Comparison of ENCODE assay signal across 14 cellular contexts in genomic region chr3:100665230-100665629, GRCh38. TPM values are rescaled to one million over a fixed set of nuclear protein-coding genes. Genes with fewer than 3 reads are reported as not detected.
DNase-seq lines count a peak whose midpoint lies in the region; ATAC-seq and TF ChIP-seq lines count a peak whose summit lies in the region.
"Had no signal": no experiment of that assay in that cellular context is flagged by ENCODE, and none has a peak within 500 bp of the region (broad histone marks: within the 10 kb centered on the region; RNA-seq: fewer than 3 reads in every experiment).

No MANE protein-coding gene starts in this region.

- no peak for DNase-seq in CD8-positive, alpha-beta memory T cell
- peak; percentile 71 for DNase-seq in M059J (ENCODE audit: low read depth)
- DNase-seq in activated T-cell treated with anti-CD3 and anti-CD28 coated beads, Interleukin-2, amount 50 U/mL, for 48 hours = peak; percentile 34 to 37
- DNase-seq in neural progenitor cell (ENCODE audit: low spot score) = no peak
- no peak for DNase-seq in esophagus squamous epithelium (lab: John Stamatoyannopoulos, UW)
- DNase-seq in type B pancreatic cell (ENCODE audit: extremely low spot score, unreplicated experiment) = no peak
- no peak for DNase-seq in activated CD4-positive, CD25-positive, alpha-beta regulatory T cell treated with anti-CD3 and anti-CD28 coated beads, Interleukin-2, amount 50 U/mL, for 72 hours
- DNase-seq: C1 segment of cervical spinal cord, GOT3, NCI-H2081 treated with DMSO at 0.1 percent for 48 hours, uterus had no signal

- no peaks in the 10 kb centered on the region for H3F3A ChIP-seq in neural progenitor cell (ENCODE audit: low read depth)

- H3K36me3 ChIP-seq in CD8-positive, alpha-beta memory T cell (ENCODE audit: insufficient read depth, low read length) = no peaks in the 10 kb centered on the region
- H3K36me3 ChIP-seq in neural progenitor cell (no peaks in the 10 kb centered on the region), esophagus squamous epithelium (no peaks in the 10 kb centered on the region)
- H3K36me3 ChIP-seq: right atrium auricular region, uterus had no signal

- H3K79me2 ChIP-seq in neural progenitor cell (ENCODE audit: low read depth) = no peaks in the 10 kb centered on the region

- H3K27ac Mint-ChIP-seq in CD8-positive, alpha-beta memory T cell = peak overlapping the region in 5 of 8 donors; percentile 25 to 42 (median 34)
- no peak overlapping the region for H3K27ac Mint-ChIP-seq in neural progenitor cell
- H3K27ac Mint-ChIP-seq in type B pancreatic cell = no peak overlapping the region

- no peak for ATAC-seq in GM21619 (IDR thresholded peaks at IDR 0.05; ENCODE audit: unreplicated experiment)

- CTCF ChIA-PET in CD8-positive, alpha-beta memory T cell (lab: Charles Lee) = no interaction called here

- H3K36me3 Mint-ChIP-seq in CD8-positive, alpha-beta memory T cell = peaks cover 0 to 3% (median 0%) of the 10 kb centered on the region in 3 donors
- H3K36me3 Mint-ChIP-seq in neural progenitor cell (no peaks in the 10 kb centered on the region), type B pancreatic cell (no peaks in the 10 kb centered on the region)

- no peaks in the 10 kb centered on the region for H3K27me3 ChIP-seq in CD8-positive, alpha-beta memory T cell (ENCODE audit: insufficient read depth, low read length, poor library complexity, severe bottlenecking)
- H3K27me3 ChIP-seq in neural progenitor cell (no peaks in the 10 kb centered on the region), esophagus squamous epithelium (no peaks in the 10 kb centered on the region)
- H3K27me3 ChIP-seq: right atrium auricular region, uterus had no signal

- H4K20me1 ChIP-seq in neural progenitor cell (ENCODE audit: low read depth) = no peaks in the 10 kb centered on the region

- POLR2A ChIA-PET in CD8-positive, alpha-beta memory T cell (lab: Charles Lee) = no interaction called here

- no peak for TF ChIP-seq CTCF in neural progenitor cell (IDR thresholded peaks at IDR 0.05)
- TF ChIP-seq CTCF in esophagus squamous epithelium (IDR thresholded peaks at IDR 0.05) = no peak
- no peak for TF ChIP-seq CTCF in type B pancreatic cell (conservative IDR thresholded peaks at IDR 0.05)

- no peak for TF ChIP-seq POLR2A in esophagus squamous epithelium (IDR thresholded peaks at IDR 0.05)

- H3K4me1 Mint-ChIP-seq in CD8-positive, alpha-beta memory T cell = peaks cover 9 to 22% (median 17%) of the 10 kb centered on the region in 3 donors
- H3K4me1 Mint-ChIP-seq in neural progenitor cell = no peaks in the 10 kb centered on the region
- peaks cover 4% of the 10 kb centered on the region for H3K4me1 Mint-ChIP-seq in type B pancreatic cell (ENCODE audit: unreplicated experiment)

- no peak overlapping the region for H3K4me2 ChIP-seq in neural progenitor cell

- peak overlapping the region; percentile 31 for H2AFZ ChIP-seq in neural progenitor cell (replicated peaks)

- WGBS in esophagus squamous epithelium, 2 donors = 55% methylated on average over 7 of the region's 7 CpGs

- H3K4me3 ChIP-seq in CD8-positive, alpha-beta memory T cell (ENCODE audit: low read length) = no peak overlapping the region
- H3K4me3 ChIP-seq in neural progenitor cell (no peak overlapping the region), esophagus squamous epithelium (no peak overlapping the region)
- H3K4me3 ChIP-seq: right atrium auricular region, uterus had no signal

- intact Hi-C loops in esophagus squamous epithelium (cut with DNase I) = no loop called here

- no peak overlapping the region for H3K9ac ChIP-seq in neural progenitor cell

- peak overlapping the region in 6 of 7 donors; percentile 4 to 63 (median 52) for H3K4me3 Mint-ChIP-seq in CD8-positive, alpha-beta memory T cell
- H3K4me3 Mint-ChIP-seq in neural progenitor cell (no peak overlapping the region), type B pancreatic cell (no peak overlapping the region)

- H3K9me3 ChIP-seq in CD8-positive, alpha-beta memory T cell (ENCODE audit: low read length) = no peaks in the 10 kb centered on the region
- H3K9me3 ChIP-seq in neural progenitor cell (ENCODE audit: low read depth) (no peaks in the 10 kb centered on the region), esophagus squamous epithelium (no peaks in the 10 kb centered on the region)
- H3K9me3 ChIP-seq: right atrium auricular region, uterus had no signal

- H3K27me3 Mint-ChIP-seq in CD8-positive, alpha-beta memory T cell = peaks cover 4% of the 10 kb centered on the region in 2 donors
- H3K27me3 Mint-ChIP-seq in neural progenitor cell (ENCODE audit: insufficient read depth, low read depth) (no peaks in the 10 kb centered on the region), type B pancreatic cell (no peaks in the 10 kb centered on the region)

- no peak overlapping the region for H3K27ac ChIP-seq in CD8-positive, alpha-beta memory T cell (ENCODE audit: low read depth, low read length)
- H3K27ac ChIP-seq in neural progenitor cell (no peak overlapping the region), esophagus squamous epithelium (no peak overlapping the region)
- H3K27ac ChIP-seq: right atrium auricular region, uterus had no signal

- H3K4me1 ChIP-seq in CD8-positive, alpha-beta memory T cell (ENCODE audit: insufficient read depth, low read length) = peaks cover 8% of the 10 kb centered on the region
- H3K4me1 ChIP-seq in neural progenitor cell (no peaks in the 10 kb centered on the region), esophagus squamous epithelium (no peaks in the 10 kb centered on the region)
- H3K4me1 ChIP-seq: right atrium auricular region, uterus had no signal

- peaks cover 0 to 6% (median 5%) of the 10 kb centered on the region in 5 donors for H3K9me3 Mint-ChIP-seq in CD8-positive, alpha-beta memory T cell
- H3K9me3 Mint-ChIP-seq in neural progenitor cell (peaks cover 3% of the 10 kb centered on the region), type B pancreatic cell (peaks cover 4% of the 10 kb centered on the region)

RNA-seq across cellular contexts. Expression of gene TFG, which starts 44.1 kb away (rescaled TPM):
- 10 to 100 TPM; 49.7 to 50.6 TPM for total RNA-seq in CD8-positive, alpha-beta memory T cell
- polyA plus RNA-seq in CD8-positive, alpha-beta memory T cell = 45.4 TPM
- 175 and 189 TPM in 2 replicates for total RNA-seq in M059J (2014; rRNA removed; shearing (Covaris generic))
- total RNA-seq in neural progenitor cell (ENCODE audit: low replicate concordance) (86.1 and 105 TPM in 2 replicates), esophagus squamous epithelium (100 to 1,000 TPM in 2 of 4 donors, 10 to 100 TPM in 2; 76.7 to 133 (median 91.8) TPM), type B pancreatic cell (ENCODE audit: low replicate concordance) (105 and 140 TPM in 2 replicates)

RNA-seq across cellular contexts. Expression of gene ADGRG7, which starts 55.8 kb away (rescaled TPM):
- not detected for total RNA-seq in CD8-positive, alpha-beta memory T cell
- not detected for polyA plus RNA-seq in CD8-positive, alpha-beta memory T cell
- not detected in 2 replicates for total RNA-seq in M059J (2014; rRNA removed; shearing (Covaris generic))
- not detected in 2 replicates for total RNA-seq in neural progenitor cell (ENCODE audit: low replicate concordance)
- not detected for total RNA-seq in esophagus squamous epithelium
- total RNA-seq in type B pancreatic cell (ENCODE audit: low replicate concordance) = 2.8 and 7.7 TPM in 2 replicates
- total RNA-seq: right atrium auricular region had no signal
- polyA plus RNA-seq: esophagus had no signal

Comparison
In these comparisons a context has a peak if more than half of its experiments do, and no peak if none do; other contexts are left out.
1. DNase-seq: peak in M059J (single experiment) and activated T-cell treated with anti-CD3 and anti-CD28 coated beads, Interleukin-2, amount 50 U/mL, for 48 hours (2 of 2); none in CD8-positive, alpha-beta memory T cell (0 of 5), neural progenitor cell (single experiment), esophagus squamous epithelium (single experiment), type B pancreatic cell (single experiment) and activated CD4-positive, CD25-positive, alpha-beta regulatory T cell treated with anti-CD3 and anti-CD28 coated beads, Interleukin-2, amount 50 U/mL, for 72 hours (single experiment).
2. H3K27ac Mint-ChIP-seq: peak in CD8-positive, alpha-beta memory T cell (5 of 8); none in neural progenitor cell (single experiment) and type B pancreatic cell (single experiment).
3. H3K4me3 Mint-ChIP-seq: peak in CD8-positive, alpha-beta memory T cell (6 of 7); none in neural progenitor cell (single experiment) and type B pancreatic cell (single experiment).